ENCODE assay signal across 32 cellular contexts in the genomic region with DNA sequence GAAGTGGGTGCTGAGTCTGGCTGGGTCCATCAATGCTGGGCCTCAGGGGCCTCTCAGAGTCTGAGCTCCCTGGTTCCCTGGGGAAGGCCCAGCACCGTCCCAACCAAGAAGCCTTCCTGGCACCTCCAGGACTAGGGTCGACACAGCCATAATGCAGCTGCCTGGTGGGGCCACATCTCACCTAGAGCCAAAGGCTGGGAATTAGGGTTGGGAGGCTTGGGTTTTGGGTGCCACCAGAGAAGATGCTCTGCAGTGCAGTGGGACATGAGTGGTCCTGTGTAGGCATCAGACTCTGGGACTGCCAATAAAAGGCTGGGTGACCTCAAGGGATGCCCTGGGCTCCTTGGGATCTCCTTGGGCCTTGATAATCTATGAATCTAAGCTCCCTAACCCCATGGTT. TPM values are rescaled to one million over a fixed set of nuclear protein-coding genes. Genes with fewer than 3 reads are reported as not detected.
DNase-seq lines count a peak whose midpoint lies in the region; ATAC-seq, FAIRE-seq and TF ChIP-seq lines count a peak whose summit lies in the region.
"Had no signal": no experiment of that assay in that cellular context is flagged by ENCODE, and none has a peak within 500 bp of the region (broad histone marks: within the 10 kb centered on the region; RNA-seq: fewer than 3 reads in every experiment).

No MANE protein-coding gene starts in this region.

- peak; percentile 10 for ATAC-seq in GM19395 (IDR thresholded peaks at IDR 0.05; ENCODE audit: unreplicated experiment)
- ATAC-seq: activated CD8-positive, alpha-beta T cell treated with anti-CD3 and anti-CD28 coated beads, Interleukin-2, amount 10 ng/mL, durations not matched to agents 7 days and 5 days; effector memory CD8-positive, alpha-beta T cell; left colon; right lobe of liver had no signal

- 0 out of 2 replicates have a peak, but pooled peaks have one; percentile 1 for TF ChIP-seq CTCF in KMS-11 (conservative IDR thresholded peaks at IDR 0.05; ENCODE audit: low read depth, low read length)
- no peak for TF ChIP-seq CTCF in kidney (IDR thresholded peaks at IDR 0.05; ENCODE audit: borderline replicate concordance, extremely low read depth, insufficient read depth)

- H3K4me3 ChIP-seq in KMS-11 (IDR thresholded peaks at IDR 0.05; ENCODE audit: insufficient read depth, low read depth, low read length) (no peak overlapping the region), kidney (ENCODE audit: low read length in 2 of 2) (no peak overlapping the region), skeletal muscle tissue (ENCODE audit: low read length in 3 of 3) (no peak overlapping the region)
- H3K4me3 ChIP-seq: cardiac muscle cell, colonic mucosa, right lobe of liver, SJSA1, tibial artery had no signal

- H3K9me3 ChIP-seq in kidney (ENCODE audit: control insufficient read depth in 1 of 2, low read length in 2 of 2) (no peaks in the 10 kb centered on the region), skeletal muscle tissue (ENCODE audit: control insufficient read depth in 3 of 3, low read length in 3 of 3) (no peaks in the 10 kb centered on the region)
- H3K9me3 ChIP-seq: colonic mucosa, right lobe of liver, tibial artery had no signal

- DNase-seq in kidney (peak; percentile 41), C1 segment of cervical spinal cord (lab: John Stamatoyannopoulos, UW) (no peak), NCI-H1930 (lab: John Stamatoyannopoulos, UW) (no peak), CD1c-positive myeloid dendritic cell (ENCODE audit: extremely low spot score) (no peak)
- DNase-seq: activated CD4-positive, alpha-beta T cell treated with anti-CD3 and anti-CD28 coated beads for 4 hours; activated CD8-positive, alpha-beta T cell treated with anti-CD3 and anti-CD28 coated beads, Interleukin-2, amount 10 ng/mL, durations not matched to agents 7 days and 5 days; activated gamma-delta T cell; Calu3; colonic mucosa; DND-41; effector memory CD8-positive, alpha-beta T cell; GF-D8; GOT3; immature natural killer cell; left colon; NCI-H446 treated with DMSO at 0.1 percent for 48 hours; NCI-H774; right lobe of liver; stimulated activated CD4-positive, alpha-beta T cell treated with anti-CD3 and anti-CD28 coated beads, Interleukin-4, amount 100 ng/mL, for 24 hours; T1000 had no signal

- H3K4me1 ChIP-seq in KMS-11 (ENCODE audit: low read depth, poor library complexity, severe bottlenecking) (no peaks in the 10 kb centered on the region), kidney (ENCODE audit: control insufficient read depth in 1 of 2, insufficient read depth in 1 of 2, low read depth in 1 of 2, low read length in 2 of 2) (peaks cover 4 to 15% of the 10 kb centered on the region in 2 donors), skeletal muscle tissue (ENCODE audit: control insufficient read depth in 3 of 3, insufficient read depth in 3 of 3, low read length in 3 of 3) (peaks cover 52 to 62% (median 53%) of the 10 kb centered on the region in 3 donors)
- H3K4me1 ChIP-seq: colonic mucosa, right lobe of liver had no signal

- peaks cover 1% of the 10 kb centered on the region; the same call in 1 of the 2 replicates for H3K27me3 ChIP-seq in KMS-11 (ENCODE audit: insufficient read depth, low read depth)
- H3K27me3 ChIP-seq in skeletal muscle tissue (ENCODE audit: control insufficient read depth in 3 of 3, insufficient read depth in 3 of 3, low read length in 3 of 3) = no peaks in the 10 kb centered on the region
- H3K27me3 ChIP-seq: cardiac muscle cell, colonic mucosa, right lobe of liver, SJSA1 had no signal

- no peak overlapping the region for H2AFZ ChIP-seq in KMS-11 (ENCODE audit: low read depth)

- H3K9ac ChIP-seq in KMS-11 (no peak overlapping the region), kidney (ENCODE audit: low read length in 2 of 2) (no peak overlapping the region), skeletal muscle tissue (ENCODE audit: low read depth in 1 of 3, low read length in 3 of 3) (peak overlapping the region in 1 of 3 donors; percentile 25)

- H3K36me3 ChIP-seq in KMS-11 (ENCODE audit: insufficient read depth) = no peaks in the 10 kb centered on the region
- no peaks in the 10 kb centered on the region for H3K36me3 ChIP-seq in kidney (ENCODE audit: control insufficient read depth in 1 of 2, insufficient read depth in 2 of 2, low read length in 2 of 2)
- H3K36me3 ChIP-seq in skeletal muscle tissue (ENCODE audit: control insufficient read depth in 3 of 3, insufficient read depth in 3 of 3, low read length in 3 of 3) = no peaks in the 10 kb centered on the region
- H3K36me3 ChIP-seq: cardiac muscle cell, colonic mucosa, right lobe of liver, SJSA1, tibial artery had no signal

- H3K27ac ChIP-seq in KMS-11 (no peak overlapping the region), kidney (ENCODE audit: low read depth in 2 of 2, low read length in 2 of 2) (no peak overlapping the region), skeletal muscle tissue (ENCODE audit: low read depth, low read length) (peak overlapping the region; percentile 73)
- H3K27ac ChIP-seq: C4-2B, cardiac muscle cell, colonic mucosa, right lobe of liver, SJSA1, tibial artery, VCaP had no signal

- no peaks in the 10 kb centered on the region for H3K79me2 ChIP-seq in KMS-11 (ENCODE audit: insufficient read depth, low read depth)

- intact Hi-C loops in kidney (cut with DNase I) = no loop called here

- no peak for FAIRE-seq in kidney (lab: Jason Lieb, UNC)
- FAIRE-seq: astrocyte had no signal

- H4K20me1 ChIP-seq in KMS-11 (ENCODE audit: insufficient read depth) = no peaks in the 10 kb centered on the region

- H3K4me2 ChIP-seq in KMS-11 = no peak overlapping the region

RNA-seq across cellular contexts. Expression of gene MYBPH, which starts 2.5 kb away (rescaled TPM):
- total RNA-seq in kidney (not detected), skeletal muscle tissue (27.7 TPM)
- polyA plus RNA-seq in kidney (ENCODE audit: insufficient read depth, low read depth, low replicate concordance) = 2.3 TPM
- total RNA-seq: activated CD8-positive, alpha-beta T cell treated with anti-CD3 and anti-CD28 coated beads, Interleukin-2, amount 10 ng/mL, durations not matched to agents 7 days and 5 days; astrocyte; Calu3; colonic mucosa; epithelial cell of proximal tubule; left colon; neural crest cell; SJSA1 had no signal
- polyA plus RNA-seq: immature natural killer cell had no signal

RNA-seq across cellular contexts. Expression of gene CHI3L1, which starts 13.3 kb away (rescaled TPM):
- total RNA-seq in kidney (49.5 TPM), skeletal muscle tissue (1.0 TPM)
- polyA plus RNA-seq in kidney (ENCODE audit: insufficient read depth, low read depth, low replicate concordance) = 96.6 TPM
- total RNA-seq: activated CD8-positive, alpha-beta T cell treated with anti-CD3 and anti-CD28 coated beads, Interleukin-2, amount 10 ng/mL, durations not matched to agents 7 days and 5 days; Calu3; cardiac muscle cell; neural crest cell; RPMI7951; SJSA1 had no signal
- polyA plus RNA-seq: immature natural killer cell had no signal

RNA-seq across cellular contexts. Expression of gene ADORA1, which starts 45.6 kb away (rescaled TPM):
- total RNA-seq in kidney = 4.9 TPM
- 21.2 TPM for polyA plus RNA-seq in kidney (ENCODE audit: insufficient read depth, low read depth, low replicate concordance)
- total RNA-seq in skeletal muscle tissue = 2.1 TPM
- total RNA-seq: activated CD8-positive, alpha-beta T cell treated with anti-CD3 and anti-CD28 coated beads, Interleukin-2, amount 10 ng/mL, durations not matched to agents 7 days and 5 days; SJSA1 had no signal

RNA-seq across cellular contexts. Expression of gene CHIT1, which starts 56.3 kb away (rescaled TPM):
- total RNA-seq in kidney = 1.1 TPM
- polyA plus RNA-seq in kidney (ENCODE audit: insufficient read depth, low read depth, low replicate concordance) = not detected
- total RNA-seq in skeletal muscle tissue = under 0.01 TPM
- total RNA-seq: astrocyte, Calu3, epithelial cell of proximal tubule, neural crest cell, RPMI7951, SJSA1 had no signal
- polyA plus RNA-seq: cardiac muscle cell, immature natural killer cell had no signal

Comparison
In these comparisons a context has a peak if more than half of its experiments do, and no peak if none do; other contexts are left out.
1. RNA of gene MYBPH, which starts 2.5 kb away (total RNA-seq): 27.7 TPM in skeletal muscle tissue (single experiment); not detected in kidney (single experiment); every median in the first group is over 10 times any median in the second.
2. RNA of gene CHI3L1, which starts 13.3 kb away (total RNA-seq): 49.5 TPM in kidney (single experiment); 1.0 TPM in skeletal muscle tissue (single experiment); every median in the first group is over 10 times any median in the second.